ENCODE assay signal across 12 cellular contexts in the genomic region with DNA sequence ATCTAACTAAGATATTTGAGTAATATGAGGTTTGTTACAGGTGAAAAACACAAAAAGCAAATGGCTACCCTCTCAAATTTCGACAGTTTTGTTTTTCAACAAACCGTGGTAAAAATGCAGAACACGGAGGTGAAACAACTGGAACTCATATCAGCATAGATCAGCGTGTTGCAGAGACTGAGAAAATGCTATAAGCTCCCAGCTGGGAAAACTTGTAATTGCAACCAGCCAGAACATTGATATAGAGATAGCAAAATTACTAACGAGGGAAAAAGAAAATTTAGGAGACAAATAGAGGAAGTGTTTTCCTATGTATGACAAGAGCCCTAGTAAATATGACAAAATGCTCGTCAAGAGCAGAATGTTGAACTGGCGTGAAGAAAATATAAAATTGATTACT.
DNase-seq lines count a peak whose midpoint lies in the region; ATAC-seq and TF ChIP-seq lines count a peak whose summit lies in the region.
"Had no signal": no experiment of that assay in that cellular context is flagged by ENCODE, and none has a peak within 500 bp of the region (broad histone marks: within the 10 kb centered on the region; RNA-seq: fewer than 3 reads in every experiment).

No MANE protein-coding gene starts in this region.

- H3K27me3 ChIP-seq in A673 (replicated peaks; ENCODE audit: insufficient read depth, low read depth, low read length, poor library complexity) (no peaks in the 10 kb centered on the region), BE2C (no peaks in the 10 kb centered on the region)
- H3K27me3 ChIP-seq: BLaER1 had no signal

- H3K36me3 ChIP-seq in A673 (ENCODE audit: insufficient read depth, low read length, poor library complexity, severe bottlenecking) (no peaks in the 10 kb centered on the region), BE2C (no peaks in the 10 kb centered on the region)
- H3K36me3 ChIP-seq: BLaER1, HAP-1 had no signal

- H3K27ac ChIP-seq in A673 (ENCODE audit: low read depth, low read length, poor library complexity, severe bottlenecking) = no peak overlapping the region
- H3K27ac ChIP-seq: BLaER1 had no signal

- H3K4me1 Mint-ChIP-seq in natural killer cell = no peaks in the 10 kb centered on the region
- H3K4me1 Mint-ChIP-seq in immature natural killer cell = no peaks in the 10 kb centered on the region
- H3K4me1 Mint-ChIP-seq: CD8-positive, alpha-beta memory T cell had no signal

- CTCF ChIA-PET in A673 (lab: Charles Lee) = interaction anchor here (0.5 kb wide), 1 partner anchor 969 kb away, joined by 4 read pairs; no protein-coding TSS in a partner anchor

- no peak for ATAC-seq in natural killer cell

- BruUV-seq in A673 (replicated peaks; lab: Mats Ljungman, UMichigan) = no TSS peak

- H3K9me3 ChIP-seq in A673 (ENCODE audit: low read depth, low read length, poor library complexity, severe bottlenecking) = no peaks in the 10 kb centered on the region
- H3K9me3 ChIP-seq in BE2C = no peaks in the 10 kb centered on the region
- H3K9me3 ChIP-seq: BLaER1, Caco-2, HAP-1 had no signal

- no peak overlapping the region for H3K27ac Mint-ChIP-seq in natural killer cell
- H3K27ac Mint-ChIP-seq in immature natural killer cell = no peak overlapping the region
- H3K27ac Mint-ChIP-seq: CD8-positive, alpha-beta memory T cell had no signal

- DNase-seq in A673 (ENCODE audit: low spot score) = peak; percentile 5
- no peak for DNase-seq in BE2C
- peak; percentile 28 for DNase-seq in SK-N-DZ (ENCODE audit: low spot score)
- DNase-seq in left kidney (ENCODE audit: low read depth, low spot score) = peak; percentile 5
- no peak for DNase-seq in stimulated activated CD4-positive, alpha-beta T cell treated with anti-CD3 and anti-CD28 coated beads, Interleukin-2, amount 100 ng/mL, for 48 hours
- no peak for DNase-seq in natural killer cell
- no peak for DNase-seq in immature natural killer cell
- DNase-seq: Caco-2; CD8-positive, alpha-beta memory T cell; GF-D8 had no signal

- no peaks in the 10 kb centered on the region for H3K4me1 ChIP-seq in A673 (ENCODE audit: insufficient read depth, low read length, poor library complexity, severe bottlenecking)
- peaks cover 14% of the 10 kb centered on the region for H3K4me1 ChIP-seq in BE2C
- H3K4me1 ChIP-seq: BLaER1, Caco-2 had no signal

- H3K36me3 Mint-ChIP-seq in natural killer cell (no peaks in the 10 kb centered on the region), immature natural killer cell (no peaks in the 10 kb centered on the region)
- H3K36me3 Mint-ChIP-seq: CD8-positive, alpha-beta memory T cell had no signal

- TF ChIP-seq CTCF in A673 (conservative IDR thresholded peaks at IDR 0.05; ENCODE audit: low read depth, low read length) (no peak), BE2C (IDR thresholded peaks at IDR 0.05; ENCODE audit: low read depth, low read length) (no peak), natural killer cell (IDR thresholded peaks at IDR 0.05) (no peak)

- H3K4me3 ChIP-seq in A673 (ENCODE audit: low read depth, low read length, poor library complexity, severe bottlenecking) (no peak overlapping the region), BE2C (ENCODE audit: low read depth, low read length) (peak overlapping the region; percentile 12; the same call in 1 of the 2 replicates)
- H3K4me3 ChIP-seq: BLaER1, HAP-1 had no signal

- POLR2A ChIA-PET in A673 (lab: Charles Lee; ENCODE audit: low non-redundant PET) = no interaction called here

- H3K9me3 Mint-ChIP-seq in natural killer cell = peaks cover 8 to 11% of the 10 kb centered on the region in 2 donors
- H3K9me3 Mint-ChIP-seq in immature natural killer cell = peaks cover 5 to 15% (median 7%) of the 10 kb centered on the region in 6 donors

- H3K4me3 Mint-ChIP-seq in natural killer cell (no peak overlapping the region), immature natural killer cell (no peak overlapping the region)
- H3K4me3 Mint-ChIP-seq: CD8-positive, alpha-beta memory T cell had no signal

- intact Hi-C loops in A673 (cut with micrococcal nuclease; ENCODE audit: unreplicated experiment) = no loop called here
- intact Hi-C loops in natural killer cell (cut with micrococcal nuclease) = no loop called here

- H3K27me3 Mint-ChIP-seq in natural killer cell (ENCODE audit: low read depth in 2 of 2) = no peaks in the 10 kb centered on the region
- H3K27me3 Mint-ChIP-seq in immature natural killer cell (ENCODE audit: low read depth in 3 of 3) = no peaks in the 10 kb centered on the region
- H3K27me3 Mint-ChIP-seq: CD8-positive, alpha-beta memory T cell had no signal

Comparison
In these comparisons a context has a peak if more than half of its experiments do, and no peak if none do; other contexts are left out.
1. DNase-seq: peak in A673 (single experiment), SK-N-DZ (single experiment) and left kidney (single experiment); none in BE2C (single experiment), stimulated activated CD4-positive, alpha-beta T cell treated with anti-CD3 and anti-CD28 coated beads, Interleukin-2, amount 100 ng/mL, for 48 hours (0 of 2), natural killer cell (single experiment) and immature natural killer cell (0 of 3).